Comparison of ENCODE assay signal across 1 cellular context in the genomic region with DNA sequence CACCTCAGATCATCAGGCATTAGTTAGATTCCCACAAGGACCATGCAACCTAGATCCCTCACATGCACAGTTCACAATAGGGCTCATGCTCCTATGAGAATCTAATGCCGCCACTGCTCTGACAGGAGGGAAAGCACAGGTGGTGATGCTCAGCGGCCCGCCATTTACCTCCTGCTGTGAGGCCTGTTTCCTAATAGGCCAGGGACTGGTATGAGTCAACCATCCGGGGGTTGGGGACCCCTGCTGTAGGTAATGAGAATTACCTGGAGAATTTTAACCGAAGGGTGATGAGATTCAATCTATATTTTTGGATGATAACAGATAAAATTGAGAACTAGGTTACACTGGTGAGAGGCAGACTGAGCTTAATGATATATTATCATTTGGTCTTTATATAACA.
TF ChIP-seq lines count a peak whose summit lies in the region.

No MANE protein-coding gene starts in this region.

TF ChIP-seq in GM23338, 12 proteins besides CTCF, POLR2A, EP300 and RAD21:
- TF ChIP-seq POLR2AphosphoS5 (IDR thresholded peaks at IDR 0.05; ENCODE audit: low read depth): no peak
- no peak for TF ChIP-seq NANOG (IDR thresholded peaks at IDR 0.05; ENCODE audit: borderline replicate concordance)
- TF ChIP-seq STAT1 (IDR thresholded peaks at IDR 0.05; ENCODE audit: unreplicated experiment): no peak
- no peak for TF ChIP-seq ZNF114 (CRISPR knock-in tag; IDR thresholded peaks at IDR 0.05)
- TF ChIP-seq EZH2 (IDR thresholded peaks at IDR 0.05; ENCODE audit: low read depth, unreplicated experiment): no peak
- TF ChIP-seq, protein P1, sequence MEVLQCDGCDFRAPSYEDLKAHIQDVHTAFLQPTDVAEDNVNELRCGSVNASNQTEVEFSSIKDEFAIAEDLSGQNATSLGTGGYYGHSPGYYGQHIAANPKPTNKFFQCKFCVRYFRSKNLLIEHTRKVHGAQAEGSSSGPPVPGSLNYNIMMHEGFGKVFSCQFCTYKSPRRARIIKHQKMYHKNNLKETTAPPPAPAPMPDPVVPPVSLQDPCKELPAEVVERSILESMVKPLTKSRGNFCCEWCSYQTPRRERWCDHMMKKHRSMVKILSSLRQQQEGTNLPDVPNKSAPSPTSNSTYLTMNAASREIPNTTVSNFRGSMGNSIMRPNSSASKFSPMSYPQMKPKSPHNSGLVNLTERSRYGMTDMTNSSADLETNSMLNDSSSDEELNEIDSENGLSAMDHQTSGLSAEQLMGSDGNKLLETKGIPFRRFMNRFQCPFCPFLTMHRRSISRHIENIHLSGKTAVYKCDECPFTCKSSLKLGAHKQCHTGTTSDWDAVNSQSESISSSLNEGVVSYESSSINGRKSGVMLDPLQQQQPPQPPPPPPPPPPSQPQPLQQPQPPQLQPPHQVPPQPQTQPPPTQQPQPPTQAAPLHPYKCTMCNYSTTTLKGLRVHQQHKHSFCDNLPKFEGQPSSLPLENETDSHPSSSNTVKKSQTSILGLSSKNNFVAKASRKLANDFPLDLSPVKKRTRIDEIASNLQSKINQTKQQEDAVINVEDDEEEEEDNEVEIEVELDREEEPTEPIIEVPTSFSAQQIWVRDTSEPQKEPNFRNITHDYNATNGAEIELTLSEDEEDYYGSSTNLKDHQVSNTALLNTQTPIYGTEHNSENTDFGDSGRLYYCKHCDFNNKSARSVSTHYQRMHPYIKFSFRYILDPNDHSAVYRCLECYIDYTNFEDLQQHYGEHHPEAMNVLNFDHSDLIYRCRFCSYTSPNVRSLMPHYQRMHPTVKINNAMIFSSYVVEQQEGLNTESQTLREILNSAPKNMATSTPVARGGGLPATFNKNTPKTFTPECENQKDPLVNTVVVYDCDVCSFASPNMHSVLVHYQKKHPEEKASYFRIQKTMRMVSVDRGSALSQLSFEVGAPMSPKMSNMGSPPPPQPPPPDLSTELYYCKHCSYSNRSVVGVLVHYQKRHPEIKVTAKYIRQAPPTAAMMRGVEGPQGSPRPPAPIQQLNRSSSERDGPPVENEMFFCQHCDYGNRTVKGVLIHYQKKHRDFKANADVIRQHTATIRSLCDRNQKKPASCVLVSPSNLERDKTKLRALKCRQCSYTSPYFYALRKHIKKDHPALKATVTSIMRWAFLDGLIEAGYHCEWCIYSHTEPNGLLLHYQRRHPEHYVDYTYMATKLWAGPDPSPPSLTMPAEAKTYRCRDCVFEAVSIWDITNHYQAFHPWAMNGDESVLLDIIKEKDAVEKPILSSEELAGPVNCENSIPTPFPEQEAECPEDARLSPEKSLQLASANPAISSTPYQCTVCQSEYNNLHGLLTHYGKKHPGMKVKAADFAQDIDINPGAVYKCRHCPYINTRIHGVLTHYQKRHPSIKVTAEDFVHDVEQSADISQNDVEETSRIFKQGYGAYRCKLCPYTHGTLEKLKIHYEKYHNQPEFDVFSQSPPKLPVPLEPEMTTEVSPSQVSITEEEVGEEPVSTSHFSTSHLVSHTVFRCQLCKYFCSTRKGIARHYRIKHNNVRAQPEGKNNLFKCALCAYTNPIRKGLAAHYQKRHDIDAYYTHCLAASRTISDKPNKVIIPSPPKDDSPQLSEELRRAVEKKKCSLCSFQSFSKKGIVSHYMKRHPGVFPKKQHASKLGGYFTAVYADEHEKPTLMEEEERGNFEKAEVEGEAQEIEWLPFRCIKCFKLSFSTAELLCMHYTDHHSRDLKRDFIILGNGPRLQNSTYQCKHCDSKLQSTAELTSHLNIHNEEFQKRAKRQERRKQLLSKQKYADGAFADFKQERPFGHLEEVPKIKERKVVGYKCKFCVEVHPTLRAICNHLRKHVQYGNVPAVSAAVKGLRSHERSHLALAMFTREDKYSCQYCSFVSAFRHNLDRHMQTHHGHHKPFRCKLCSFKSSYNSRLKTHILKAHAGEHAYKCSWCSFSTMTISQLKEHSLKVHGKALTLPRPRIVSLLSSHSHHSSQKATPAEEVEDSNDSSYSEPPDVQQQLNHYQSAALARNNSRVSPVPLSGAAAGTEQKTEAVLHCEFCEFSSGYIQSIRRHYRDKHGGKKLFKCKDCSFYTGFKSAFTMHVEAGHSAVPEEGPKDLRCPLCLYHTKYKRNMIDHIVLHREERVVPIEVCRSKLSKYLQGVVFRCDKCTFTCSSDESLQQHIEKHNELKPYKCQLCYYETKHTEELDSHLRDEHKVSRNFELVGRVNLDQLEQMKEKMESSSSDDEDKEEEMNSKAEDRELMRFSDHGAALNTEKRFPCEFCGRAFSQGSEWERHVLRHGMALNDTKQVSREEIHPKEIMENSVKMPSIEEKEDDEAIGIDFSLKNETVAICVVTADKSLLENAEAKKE (CRISPR knock-in tag; IDR thresholded peaks at IDR 0.05): no peak
- TF ChIP-seq EZH2phosphoT487 (IDR thresholded peaks at IDR 0.05; ENCODE audit: unreplicated experiment): no peak
- TF ChIP-seq ZNF331 (CRISPR knock-in tag; IDR thresholded peaks at IDR 0.05; ENCODE audit: low read depth): no peak
- TF ChIP-seq, protein P2, sequence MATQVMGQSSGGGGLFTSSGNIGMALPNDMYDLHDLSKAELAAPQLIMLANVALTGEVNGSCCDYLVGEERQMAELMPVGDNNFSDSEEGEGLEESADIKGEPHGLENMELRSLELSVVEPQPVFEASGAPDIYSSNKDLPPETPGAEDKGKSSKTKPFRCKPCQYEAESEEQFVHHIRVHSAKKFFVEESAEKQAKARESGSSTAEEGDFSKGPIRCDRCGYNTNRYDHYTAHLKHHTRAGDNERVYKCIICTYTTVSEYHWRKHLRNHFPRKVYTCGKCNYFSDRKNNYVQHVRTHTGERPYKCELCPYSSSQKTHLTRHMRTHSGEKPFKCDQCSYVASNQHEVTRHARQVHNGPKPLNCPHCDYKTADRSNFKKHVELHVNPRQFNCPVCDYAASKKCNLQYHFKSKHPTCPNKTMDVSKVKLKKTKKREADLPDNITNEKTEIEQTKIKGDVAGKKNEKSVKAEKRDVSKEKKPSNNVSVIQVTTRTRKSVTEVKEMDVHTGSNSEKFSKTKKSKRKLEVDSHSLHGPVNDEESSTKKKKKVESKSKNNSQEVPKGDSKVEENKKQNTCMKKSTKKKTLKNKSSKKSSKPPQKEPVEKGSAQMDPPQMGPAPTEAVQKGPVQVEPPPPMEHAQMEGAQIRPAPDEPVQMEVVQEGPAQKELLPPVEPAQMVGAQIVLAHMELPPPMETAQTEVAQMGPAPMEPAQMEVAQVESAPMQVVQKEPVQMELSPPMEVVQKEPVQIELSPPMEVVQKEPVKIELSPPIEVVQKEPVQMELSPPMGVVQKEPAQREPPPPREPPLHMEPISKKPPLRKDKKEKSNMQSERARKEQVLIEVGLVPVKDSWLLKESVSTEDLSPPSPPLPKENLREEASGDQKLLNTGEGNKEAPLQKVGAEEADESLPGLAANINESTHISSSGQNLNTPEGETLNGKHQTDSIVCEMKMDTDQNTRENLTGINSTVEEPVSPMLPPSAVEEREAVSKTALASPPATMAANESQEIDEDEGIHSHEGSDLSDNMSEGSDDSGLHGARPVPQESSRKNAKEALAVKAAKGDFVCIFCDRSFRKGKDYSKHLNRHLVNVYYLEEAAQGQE (IDR thresholded peaks at IDR 0.05; ENCODE audit: unreplicated experiment): no peak
- TF ChIP-seq CREB1 (CRISPR knock-in tag; IDR thresholded peaks at IDR 0.05; ENCODE audit: low read depth): no peak
- TF ChIP-seq, protein P3, sequence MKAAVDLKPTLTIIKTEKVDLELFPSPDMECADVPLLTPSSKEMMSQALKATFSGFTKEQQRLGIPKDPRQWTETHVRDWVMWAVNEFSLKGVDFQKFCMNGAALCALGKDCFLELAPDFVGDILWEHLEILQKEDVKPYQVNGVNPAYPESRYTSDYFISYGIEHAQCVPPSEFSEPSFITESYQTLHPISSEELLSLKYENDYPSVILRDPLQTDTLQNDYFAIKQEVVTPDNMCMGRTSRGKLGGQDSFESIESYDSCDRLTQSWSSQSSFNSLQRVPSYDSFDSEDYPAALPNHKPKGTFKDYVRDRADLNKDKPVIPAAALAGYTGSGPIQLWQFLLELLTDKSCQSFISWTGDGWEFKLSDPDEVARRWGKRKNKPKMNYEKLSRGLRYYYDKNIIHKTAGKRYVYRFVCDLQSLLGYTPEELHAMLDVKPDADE (IDR thresholded peaks at IDR 0.05): no peak
- TF ChIP-seq JUNB (IDR thresholded peaks at IDR 0.05; ENCODE audit: unreplicated experiment): no peak
